In the genomic region with DNA sequence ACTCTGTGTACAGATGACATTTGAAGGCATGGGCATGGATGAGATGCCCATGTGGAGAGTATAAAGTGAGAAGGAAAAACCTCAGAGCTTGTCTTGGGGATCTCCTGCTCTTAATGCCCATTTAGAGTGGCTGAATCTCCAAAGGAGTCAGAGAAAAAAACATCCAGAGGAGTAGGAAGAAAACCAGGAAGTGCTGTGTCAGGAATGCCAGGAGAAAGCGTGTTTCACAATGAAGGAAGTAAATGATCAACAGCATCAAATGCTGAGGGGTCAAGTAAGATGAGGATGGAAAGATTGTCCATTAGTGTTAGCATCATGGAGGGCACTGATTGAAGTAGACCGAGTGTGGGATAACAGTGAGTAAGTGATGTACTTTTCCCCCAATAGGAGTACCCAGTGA, we compare ENCODE assay signal across 22 cellular contexts.
"Had no signal": no experiment of that assay in that cellular context is flagged by ENCODE, and none has a peak within 500 bp of the region (broad histone marks: within the 10 kb centered on the region; RNA-seq: fewer than 3 reads in every experiment).

No MANE protein-coding gene starts in this region.

- H3K27me3 ChIP-seq: neural progenitor cell, pancreas, right lobe of liver, sigmoid colon, stomach, thyroid gland, tibial nerve, upper lobe of left lung, vagina had no signal

- DNase-seq: natural killer cell; nucleus accumbens; pancreas; right cardiac atrium; right lobe of liver; sigmoid colon; small intestine; stimulated activated CD4-positive, alpha-beta T cell treated with anti-CD3 and anti-CD28 coated beads, Interleukin-15, amount 100 ng/mL, for 24 hours; stimulated activated CD4-positive, alpha-beta T cell treated with anti-CD3 and anti-CD28 coated beads, Interleukin-2, amount 100 ng/mL, for 24 hours; stimulated activated CD4-positive, alpha-beta T cell treated with anti-CD3 and anti-CD28 coated beads, Interleukin-2, amount 100 ng/mL, for 48 hours; stimulated activated CD4-positive, alpha-beta T cell treated with anti-CD3 and anti-CD28 coated beads, Interleukin-4, amount 100 ng/mL, for 24 hours; stimulated activated naive B cell treated with anti-CD40 and anti-IgM and Interleukin-4, amounts not matched to agents 10 μg/mL and 1 μg/mL and 100 μg/mL, for 72 hours; stimulated activated naive CD4-positive, alpha-beta T cell treated with Interleukin-2 at 50 U/mL for 16 hours; stomach; thyroid gland; trophoblast cell; upper lobe of left lung had no signal

- H3K4me1 ChIP-seq: neural progenitor cell, pancreas, prostate gland, right lobe of liver, sigmoid colon, stomach, thyroid gland, tibial nerve, upper lobe of left lung, vagina had no signal

- H3K27ac ChIP-seq: neural progenitor cell, pancreas, prostate gland, right lobe of liver, sigmoid colon, stomach, thoracic aorta, thyroid gland, tibial nerve, upper lobe of left lung, vagina had no signal

- H3K4me3 ChIP-seq: neural progenitor cell, pancreas, prostate gland, right lobe of liver, sigmoid colon, stomach, thoracic aorta, thyroid gland, tibial nerve, upper lobe of left lung, vagina had no signal

- H3K36me3 ChIP-seq: neural progenitor cell, pancreas, prostate gland, right lobe of liver had no signal

- H3K9me3 ChIP-seq: pancreas, prostate gland, right lobe of liver, sigmoid colon, stomach, thoracic aorta, thyroid gland, tibial nerve, upper lobe of left lung, vagina had no signal
